In the genomic region with DNA sequence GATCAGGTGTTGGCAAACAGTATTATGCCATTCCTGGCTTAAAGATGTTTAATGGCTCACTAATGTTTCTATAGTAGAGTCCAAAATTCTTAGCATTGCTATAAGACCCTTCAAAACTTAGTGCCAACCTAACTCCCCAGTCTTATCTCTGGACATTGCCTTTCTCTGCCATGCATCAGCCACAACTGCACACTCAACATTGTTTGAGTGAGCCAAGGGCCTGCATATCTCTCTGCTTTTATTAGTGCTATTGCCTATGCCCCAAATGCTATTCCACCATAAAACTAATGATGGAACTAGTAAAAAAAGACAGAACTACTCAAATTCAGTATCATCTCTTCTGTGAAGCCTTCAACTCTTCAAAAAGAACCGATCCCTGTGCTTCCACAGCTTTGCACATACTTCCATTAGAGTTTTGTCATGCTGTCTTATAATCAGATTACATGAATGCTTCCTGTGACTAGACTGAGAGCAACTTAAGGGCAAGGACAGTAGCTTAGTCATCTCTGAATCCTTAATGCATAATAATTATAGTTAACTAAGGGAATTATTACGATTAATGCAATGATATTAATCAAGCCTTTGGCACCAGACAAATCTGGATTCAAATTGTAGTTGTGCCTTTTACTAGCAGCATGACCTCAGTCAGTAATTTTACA, we compare ENCODE assay signal across 1 cellular context.
TF ChIP-seq lines count a peak whose summit lies in the region.

No MANE protein-coding gene starts in this region.

TF ChIP-seq in IMR-90, 13 proteins besides CTCF, POLR2A, EP300 and RAD21:
- TF ChIP-seq BHLHE40 (IDR thresholded peaks at IDR 0.05; ENCODE audit: low read depth, low read length) (no peak), CHD1 (IDR thresholded peaks at IDR 0.05; ENCODE audit: low read depth, low read length) (no peak), NFE2L2 (IDR thresholded peaks at IDR 0.05; ENCODE audit: low read depth, low read length) (no peak), RCOR1 (IDR thresholded peaks at IDR 0.05; ENCODE audit: insufficient replicate concordance, low read length) (no peak), RFX5 (IDR thresholded peaks at IDR 0.05; ENCODE audit: low read depth, low read length) (no peak), CEBPB (IDR thresholded peaks at IDR 0.05; ENCODE audit: low read depth, low read length) (no peak), SMC3 (IDR thresholded peaks at IDR 0.05; ENCODE audit: low read depth, low read length) (no peak), MAZ (IDR thresholded peaks at IDR 0.05; ENCODE audit: borderline replicate concordance, low read depth, low read length) (no peak), FOS (IDR thresholded peaks at IDR 0.05; ENCODE audit: low read depth, low read length) (no peak), MAFK (IDR thresholded peaks at IDR 0.05; ENCODE audit: low read depth, low read length) (no peak), MXI1 (IDR thresholded peaks at IDR 0.05; ENCODE audit: borderline replicate concordance, low read depth, low read length) (no peak)
- TF ChIP-seq, protein P1, sequence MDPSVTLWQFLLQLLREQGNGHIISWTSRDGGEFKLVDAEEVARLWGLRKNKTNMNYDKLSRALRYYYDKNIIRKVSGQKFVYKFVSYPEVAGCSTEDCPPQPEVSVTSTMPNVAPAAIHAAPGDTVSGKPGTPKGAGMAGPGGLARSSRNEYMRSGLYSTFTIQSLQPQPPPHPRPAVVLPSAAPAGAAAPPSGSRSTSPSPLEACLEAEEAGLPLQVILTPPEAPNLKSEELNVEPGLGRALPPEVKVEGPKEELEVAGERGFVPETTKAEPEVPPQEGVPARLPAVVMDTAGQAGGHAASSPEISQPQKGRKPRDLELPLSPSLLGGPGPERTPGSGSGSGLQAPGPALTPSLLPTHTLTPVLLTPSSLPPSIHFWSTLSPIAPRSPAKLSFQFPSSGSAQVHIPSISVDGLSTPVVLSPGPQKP (IDR thresholded peaks at IDR 0.05; ENCODE audit: borderline replicate concordance, low read depth, low read length), result no peak
- TF ChIP-seq, protein P2, sequence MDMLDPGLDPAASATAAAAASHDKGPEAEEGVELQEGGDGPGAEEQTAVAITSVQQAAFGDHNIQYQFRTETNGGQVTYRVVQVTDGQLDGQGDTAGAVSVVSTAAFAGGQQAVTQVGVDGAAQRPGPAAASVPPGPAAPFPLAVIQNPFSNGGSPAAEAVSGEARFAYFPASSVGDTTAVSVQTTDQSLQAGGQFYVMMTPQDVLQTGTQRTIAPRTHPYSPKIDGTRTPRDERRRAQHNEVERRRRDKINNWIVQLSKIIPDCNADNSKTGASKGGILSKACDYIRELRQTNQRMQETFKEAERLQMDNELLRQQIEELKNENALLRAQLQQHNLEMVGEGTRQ (IDR thresholded peaks at IDR 0.05; ENCODE audit: low read depth, low read length), result no peak
